In genomic region chr3:53224026-53224425, GRCh38 we compare ENCODE assay signal across 27 cellular contexts. TPM values are rescaled to one million over a fixed set of nuclear protein-coding genes. Genes with fewer than 3 reads are reported as not detected.
DNase-seq lines count a peak whose midpoint lies in the region; ATAC-seq, FAIRE-seq and TF ChIP-seq lines count a peak whose summit lies in the region.
"Had no signal": no experiment of that assay in that cellular context is flagged by ENCODE, and none has a peak within 500 bp of the region (broad histone marks: within the 10 kb centered on the region; RNA-seq: fewer than 3 reads in every experiment).

No MANE protein-coding gene starts in this region.

- H3K4me3 Mint-ChIP-seq in Calu3 (ENCODE audit: low read depth, unreplicated experiment) = no peak overlapping the region
- H3K4me3 Mint-ChIP-seq in stimulated activated naive B cell treated with anti-CD40 and anti-IgM and Interleukin-4, amounts not matched to agents 10 μg/mL and 1 μg/mL and 100 μg/mL, for 72 hours = no peak overlapping the region
- H3K4me3 Mint-ChIP-seq: activated naive CD4-positive, alpha-beta T cell treated with anti-CD3 and anti-CD28 coated beads, Interleukin-2, amount 10 ng/mL, durations not matched to agents 7 days and 5 days; mesothelial cell of epicardium; natural killer cell; T-cell had no signal

- H3K9me3 ChIP-seq in PC-9 (ENCODE audit: insufficient read depth, low read depth) (no peaks in the 10 kb centered on the region), HepG2 (ENCODE audit: low read length) (no peaks in the 10 kb centered on the region)
- H3K9me3 ChIP-seq: prostate gland, testis, vagina had no signal

- in situ Hi-C loops in HepG2 (cut with HindIII; ENCODE audit: extremely low pct_ligation_motif_present, low pct_unique_long_range_greater_than_20kb) = no loop called here
- in situ Hi-C loops in GM13977 (cut with MboI; ENCODE audit: low pct_unique_long_range_greater_than_20kb, low sequenced_read_pairs, unreplicated experiment) = no loop called here

- no peak for TF ChIP-seq CTCF in Calu3 (IDR thresholded peaks at IDR 0.05; ENCODE audit: unreplicated experiment)
- TF ChIP-seq CTCF in PC-9 (conservative IDR thresholded peaks at IDR 0.05) = no peak
- no peak for TF ChIP-seq CTCF in HepG2 (CRISPR knock-in tag; IDR thresholded peaks at IDR 0.05)
- TF ChIP-seq CTCF in GM13977 (IDR thresholded peaks at IDR 0.05; ENCODE audit: extremely low read depth, insufficient read depth, missing control alignments) = no peak

- TF ChIP-seq RAD21 in HepG2 (CRISPR knock-in tag; IDR thresholded peaks at IDR 0.05) = no peak

- H3K79me2 ChIP-seq in PC-9 (ENCODE audit: low read depth) (no peaks in the 10 kb centered on the region; the same call in 1 of the 2 replicates), HepG2 (ENCODE audit: insufficient read depth, low read length) (no peaks in the 10 kb centered on the region)

- H4K20me1 ChIP-seq in PC-9 (ENCODE audit: insufficient read depth) (peaks cover 7% of the 10 kb centered on the region), HepG2 (ENCODE audit: insufficient read depth, low read length) (0 out of 2 replicates have a peak, but pooled peaks cover 3% of the 10 kb centered on the region)

- no peak for ATAC-seq in HepG2
- ATAC-seq in stimulated activated naive B cell treated with anti-CD40 and anti-IgM and Interleukin-4, amounts not matched to agents 10 μg/mL and 1 μg/mL and 100 μg/mL, for 72 hours (replicated peaks) = no peak
- ATAC-seq: natural killer cell, T-cell had no signal

- H3F3A ChIP-seq in PC-9 (ENCODE audit: insufficient read depth, low read depth) = peaks cover 92% of the 10 kb centered on the region

- no peak for FAIRE-seq in HepG2 (lab: Jason Lieb, UNC)
- FAIRE-seq: endothelial cell of umbilical vein, H54 had no signal

- H3K36me3 ChIP-seq in PC-9 (ENCODE audit: low read depth) (peaks cover 28% of the 10 kb centered on the region; the same call in 1 of the 2 replicates), HepG2 (replicated peaks in 1 of 2; ENCODE audit: control insufficient read depth in 1 of 2, insufficient read depth in 2 of 2, low read length in 2 of 2) (peaks cover 29 to 52% of the 10 kb centered on the region in 2 experiments)

- no peaks in the 10 kb centered on the region for H3K9me2 ChIP-seq in PC-9 (ENCODE audit: insufficient read depth)

- POLR2A ChIA-PET in PC-9 (lab: Charles Lee; ENCODE audit: unreplicated experiment) = no interaction called here
- POLR2A ChIA-PET in HepG2 (lab: Yijun Ruan, JAX) = interaction anchor here (0.6 to 1.1 kb wide), 2 partner anchors 10 to 57 kb away, joined by 3 read pairs; no protein-coding TSS in a partner anchor

- H3K27me3 Mint-ChIP-seq in Calu3 (ENCODE audit: unreplicated experiment) = no peaks in the 10 kb centered on the region
- H3K27me3 Mint-ChIP-seq in stimulated activated naive B cell treated with anti-CD40 and anti-IgM and Interleukin-4, amounts not matched to agents 10 μg/mL and 1 μg/mL and 100 μg/mL, for 72 hours = no peaks in the 10 kb centered on the region
- H3K27me3 Mint-ChIP-seq: activated naive CD4-positive, alpha-beta T cell treated with anti-CD3 and anti-CD28 coated beads, Interleukin-2, amount 10 ng/mL, durations not matched to agents 7 days and 5 days; T-cell had no signal

- no peaks in the 10 kb centered on the region for H3K4me1 Mint-ChIP-seq in Calu3 (ENCODE audit: low read depth, unreplicated experiment)
- peaks cover 4 to 5% of the 10 kb centered on the region in 2 donors for H3K4me1 Mint-ChIP-seq in stimulated activated naive B cell treated with anti-CD40 and anti-IgM and Interleukin-4, amounts not matched to agents 10 μg/mL and 1 μg/mL and 100 μg/mL, for 72 hours
- H3K4me1 Mint-ChIP-seq: mesothelial cell of epicardium had no signal

- no peaks in the 10 kb centered on the region for H3K27me3 ChIP-seq in PC-9 (ENCODE audit: insufficient read depth, low read depth)
- H3K27me3 ChIP-seq in HepG2 (ENCODE audit: control insufficient read depth in 1 of 2, insufficient read depth in 2 of 2, low read length in 2 of 2) = no peaks in the 10 kb centered on the region
- H3K27me3 ChIP-seq: testis, vagina had no signal

- no peak overlapping the region for H3K4me3 ChIP-seq in PC-9
- no peak overlapping the region for H3K4me3 ChIP-seq in HepG2 (replicated peaks in 1 of 3; ENCODE audit: insufficient read depth in 1 of 3, low read depth in 2 of 3, low read length in 3 of 3)
- H3K4me3 ChIP-seq: prostate gland, testis, vagina had no signal

- CTCF ChIA-PET in Calu3 (lab: Charles Lee) (no interaction called here), PC-9 (lab: Charles Lee) (no interaction called here), HepG2 (lab: Yijun Ruan, JAX; ENCODE audit: low intra/inter-chr PET ratio, low total read pairs) (no interaction called here)

- H3K9me3 Mint-ChIP-seq in Calu3 (ENCODE audit: low read depth, unreplicated experiment) = no peaks in the 10 kb centered on the region
- H3K9me3 Mint-ChIP-seq in stimulated activated naive B cell treated with anti-CD40 and anti-IgM and Interleukin-4, amounts not matched to agents 10 μg/mL and 1 μg/mL and 100 μg/mL, for 72 hours = no peaks in the 10 kb centered on the region
- H3K9me3 Mint-ChIP-seq: activated naive CD4-positive, alpha-beta T cell treated with anti-CD3 and anti-CD28 coated beads, Interleukin-2, amount 10 ng/mL, durations not matched to agents 7 days and 5 days; mesothelial cell of epicardium; natural killer cell; T-cell had no signal

- H3K9ac ChIP-seq in HepG2 (ENCODE audit: insufficient read depth, low read depth, low read length) = no peak overlapping the region

- peak overlapping the region; percentile 34; the same call in 1 of the 2 replicates for H3K27ac ChIP-seq in PC-9
- H3K27ac ChIP-seq in HepG2 (ENCODE audit: extremely low read length, insufficient read depth, low read length) = peak overlapping the region; percentile 75
- H3K27ac ChIP-seq: prostate gland, testis, vagina had no signal

- intact Hi-C loops in Calu3 (cut with micrococcal nuclease; ENCODE audit: unreplicated experiment) (loop anchor here (5.0 kb wide), 2 partner anchors 63 to 128 kb away; no protein-coding TSS in a partner anchor), PC-9 (cut with micrococcal nuclease; ENCODE audit: unreplicated experiment) (loop anchor here (5.0 kb wide), 1 partner anchor 123 kb away; the partner anchor contains the start of gene DCP1A), HepG2 (cut with micrococcal nuclease; ENCODE audit: unreplicated experiment) (loop anchor here (5.0 kb wide), 1 partner anchor 33 kb away; the partner anchor contains the start of gene TKT)

- H2AFZ ChIP-seq in PC-9 (no peak overlapping the region), HepG2 (ENCODE audit: low read length) (no peak overlapping the region)

- TF ChIP-seq EP300 in HepG2 (IDR thresholded peaks at IDR 0.05; ENCODE audit: low read depth in 2 of 2, low read length in 2 of 2) (no peak), HepG2 (CRISPR knock-in tag; IDR thresholded peaks at IDR 0.05; ENCODE audit: borderline replicate concordance) (no peak)

- H3K27ac Mint-ChIP-seq in Calu3 (ENCODE audit: unreplicated experiment) = peak overlapping the region; percentile 47
- H3K27ac Mint-ChIP-seq in stimulated activated naive B cell treated with anti-CD40 and anti-IgM and Interleukin-4, amounts not matched to agents 10 μg/mL and 1 μg/mL and 100 μg/mL, for 72 hours = peak overlapping the region; percentile 86
- H3K27ac Mint-ChIP-seq: activated naive CD4-positive, alpha-beta T cell treated with anti-CD3 and anti-CD28 coated beads, Interleukin-2, amount 10 ng/mL, durations not matched to agents 7 days and 5 days; mesothelial cell of epicardium; natural killer cell; T-cell had no signal

- H3K36me3 Mint-ChIP-seq in Calu3 (ENCODE audit: insufficient read depth, unreplicated experiment) = peaks cover 81% of the 10 kb centered on the region
- H3K36me3 Mint-ChIP-seq in stimulated activated naive B cell treated with anti-CD40 and anti-IgM and Interleukin-4, amounts not matched to agents 10 μg/mL and 1 μg/mL and 100 μg/mL, for 72 hours = peaks cover 52 to 73% of the 10 kb centered on the region in 2 donors
- H3K36me3 Mint-ChIP-seq: natural killer cell had no signal

- H3K4me2 ChIP-seq in PC-9 (no peak overlapping the region), HepG2 (ENCODE audit: low read depth, low read length) (no peak overlapping the region)

- WGBS in HepG2 (ENCODE audit: low lambda C conversion rate) = 100% methylated on average over 1 of the region's 5 CpGs

- TF ChIP-seq POLR2A in HepG2 (IDR thresholded peaks at IDR 0.05; ENCODE audit: insufficient read depth in 1 of 2, low read depth in 2 of 2, low read length in 2 of 2) = no peak

- no TSS peak for BruUV-seq in Calu3 (replicated peaks; lab: Mats Ljungman, UMichigan)
- BruUV-seq in PC-9 (replicated peaks; lab: Mats Ljungman, UMichigan) = no TSS peak
- no TSS peak for BruUV-seq in HepG2 (replicated peaks; lab: Mats Ljungman, UMichigan)

- H3K4me1 ChIP-seq in PC-9 (replicated peaks; ENCODE audit: insufficient read depth) (no peaks in the 10 kb centered on the region), HepG2 (ENCODE audit: insufficient read depth, low read length) (peaks cover 64% of the 10 kb centered on the region)
- H3K4me1 ChIP-seq: prostate gland, testis, vagina had no signal

- DNase-seq in Calu3 (no peak), PC-9 (no peak), HepG2 (ENCODE audit: low spot score) (no peak), NCI-H1092 treated with DMSO at 0.1 percent for 48 hours (lab: John Stamatoyannopoulos, UW) (no peak), DMS79 treated with DMSO at 0.1 percent for 48 hours (lab: John Stamatoyannopoulos, UW) (no peak), GM13977 (ENCODE audit: low spot score) (no peak)
- DNase-seq in stimulated activated naive B cell treated with anti-CD40 and anti-IgM and Interleukin-4, amounts not matched to agents 10 μg/mL and 1 μg/mL and 100 μg/mL, for 72 hours = no peak
- DNase-seq: activated naive CD4-positive, alpha-beta T cell treated with anti-CD3 and anti-CD28 coated beads, Interleukin-2, amount 10 ng/mL, durations not matched to agents 7 days and 5 days; activated T-cell treated with anti-CD3 and anti-CD28 coated beads, Interleukin-2, amount 50 U/mL, for 48 hours; AML-193; caudate nucleus; dermis blood vessel endothelial cell; head of caudate nucleus; MM.1S; natural killer cell; NCI-H187; NCI-H226; NCI-H82; SHP77 treated with DMSO at 0.1 percent for 48 hours; stimulated activated CD4-positive, alpha-beta T cell treated with anti-CD3 and anti-CD28 coated beads, Interleukin-1b, Interleukin-23, amount 100 ng/mL, for 48 hours; T-cell; testis had no signal

RNA-seq across cellular contexts. Expression of gene TKT, which starts 31.8 kb away (rescaled TPM):
- 391 and 446 TPM in 2 replicates for total RNA-seq in Calu3 (2022)
- 1,726 and 2,016 TPM in 2 replicates for total RNA-seq in PC-9 (2021)
- 196 and 238 TPM in 2 replicates for total RNA-seq in HepG2 (2016; rRNA removed; fragmentation: Illumina TruSeq; extraction: Trizol)
- 73.9 and 83.5 TPM in 2 replicates for total RNA-seq in HepG2 (2016; cell fraction: cytosol; rRNA removed; fragmentation: Illumina TruSeq; extraction: Trizol; ENCODE audit: low read depth)
- 153 and 251 TPM in 2 replicates for total RNA-seq in HepG2 (2016; cell fraction: insoluble cytoplasmic fraction; rRNA removed; fragmentation: Illumina TruSeq; extraction: Trizol)
- total RNA-seq in HepG2 (2016; cell fraction: membrane; rRNA removed; fragmentation: Illumina TruSeq; extraction: Trizol) = 138 and 161 TPM in 2 replicates
- 157 and 193 TPM in 2 replicates for total RNA-seq in HepG2 (2016; cell fraction: nucleus; rRNA removed; fragmentation: Illumina TruSeq; extraction: Trizol)
- polyA plus RNA-seq in HepG2 (2011; rRNA removed) = 150 and 188 TPM in 2 replicates
- 105 and 148 TPM in 2 replicates for polyA plus RNA-seq in HepG2 (2011; cell fraction: cytosol; rRNA removed)
- 113 and 116 TPM in 2 replicates for polyA plus RNA-seq in HepG2 (2011; cell fraction: nucleus; rRNA removed)
- polyA plus RNA-seq in HepG2 (2012) = 234 and 367 TPM in 2 replicates
- polyA plus RNA-seq in HepG2 (2016; cell fraction: cytosol; fragmentation: Illumina TruSeq; extraction: Trizol; ENCODE audit: low read depth) = 126 and 140 TPM in 2 replicates
- 190 and 266 TPM in 2 replicates for polyA plus RNA-seq in HepG2 (2016; cell fraction: insoluble cytoplasmic fraction; fragmentation: Illumina TruSeq; extraction: Trizol; ENCODE audit: low read depth)
- polyA plus RNA-seq in HepG2 (2016; cell fraction: membrane; fragmentation: Illumina TruSeq; extraction: Trizol; ENCODE audit: low read depth) = 168 and 215 TPM in 2 replicates
- polyA plus RNA-seq in HepG2 (2016; cell fraction: nucleus; fragmentation: Illumina TruSeq; extraction: Trizol; ENCODE audit: insufficient read depth, low read depth) = 308 and 328 TPM in 2 replicates
- polyA minus RNA-seq in HepG2 (2011; rRNA and poly(A)+ RNA removed; ENCODE audit: low replicate concordance) = 280 and 471 TPM in 2 replicates
- polyA minus RNA-seq in HepG2 (2011; cell fraction: cytosol; rRNA and poly(A)+ RNA removed) = 128 and 140 TPM in 2 replicates
- 47.4 and 62.7 TPM in 2 replicates for polyA minus RNA-seq in HepG2 (2011; cell fraction: nucleus; rRNA and poly(A)+ RNA removed)
